In the genomic region with DNA sequence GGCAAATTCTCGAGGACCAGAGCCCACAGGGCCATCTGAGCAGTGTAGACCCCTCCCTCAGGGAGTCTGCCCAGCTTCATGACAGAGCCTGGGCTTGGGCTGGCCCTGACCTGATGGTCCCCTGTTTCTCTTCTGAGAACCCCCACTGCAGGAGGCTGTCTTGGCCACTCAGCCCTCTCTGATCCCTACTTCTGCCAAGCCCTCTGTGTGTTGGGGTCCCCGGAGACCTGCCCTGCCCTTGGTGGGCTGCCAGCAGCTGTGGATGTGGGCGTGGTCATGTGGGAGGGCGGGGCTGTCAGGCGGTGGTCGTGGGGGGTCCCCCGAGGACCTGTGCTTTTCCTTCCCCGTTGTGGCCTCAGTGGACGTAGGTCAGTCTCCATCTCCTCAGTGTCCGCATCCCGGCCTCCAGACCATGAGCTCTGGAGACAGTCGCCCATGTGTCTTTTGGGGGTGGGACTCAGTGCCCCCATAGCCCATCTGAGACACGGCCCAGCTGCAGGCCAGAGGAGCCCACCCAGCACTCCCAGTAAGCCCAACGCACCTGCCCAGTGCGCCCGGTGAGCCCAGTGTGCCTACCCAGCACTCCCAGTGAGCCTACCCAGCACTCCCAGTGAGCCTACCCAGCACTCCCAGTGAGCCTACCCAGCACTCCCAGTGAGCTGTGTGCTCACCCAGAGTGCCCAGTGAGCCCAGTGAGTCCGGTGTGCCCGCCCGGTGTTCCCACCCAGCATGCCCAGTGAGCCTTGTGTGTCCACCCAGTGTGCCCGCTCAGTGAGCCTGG, we compare ENCODE assay signal across 18 cellular contexts.
DNase-seq lines count a peak whose midpoint lies in the region; ATAC-seq and TF ChIP-seq lines count a peak whose summit lies in the region.
"Had no signal": no experiment of that assay in that cellular context is flagged by ENCODE, and none has a peak within 500 bp of the region (broad histone marks: within the 10 kb centered on the region; RNA-seq: fewer than 3 reads in every experiment).

No MANE protein-coding gene starts in this region.

- ATAC-seq in right cardiac atrium (no peak), left ventricle myocardium superior (no peak), body of pancreas (no peak), omental fat pad (ENCODE audit: low FRiP score) (no peak), aorta (ENCODE audit: low FRiP score) (no peak), GM19035 (IDR thresholded peaks at IDR 0.05; ENCODE audit: unreplicated experiment) (no peak)
- ATAC-seq: stimulated activated effector memory CD8-positive, alpha-beta T cell treated with anti-CD3 and anti-CD28 coated beads, Interleukin-12 subunit alpha, Interleukin-12 subunit beta, amount 100 ng/mL, for 72 hours had no signal

- H3K27me3 ChIP-seq in right cardiac atrium (ENCODE audit: control insufficient read depth, insufficient read depth) (no peaks in the 10 kb centered on the region), body of pancreas (no peaks in the 10 kb centered on the region), aorta (ENCODE audit: control insufficient read depth in 1 of 2, insufficient read depth in 2 of 2, low read length in 1 of 2) (no peaks in the 10 kb centered on the region)

- no peak overlapping the region for H3K4me3 ChIP-seq in right cardiac atrium (ENCODE audit: low read length)
- no peak overlapping the region for H3K4me3 ChIP-seq in body of pancreas
- no peak overlapping the region for H3K4me3 ChIP-seq in aorta (ENCODE audit: low read length in 2 of 2)

- H3K27ac ChIP-seq in right cardiac atrium (ENCODE audit: low read length) (no peak overlapping the region), body of pancreas (no peak overlapping the region), aorta (ENCODE audit: low read depth in 1 of 2, low read length in 2 of 2) (no peak overlapping the region)

- peak in 2 of 3 donors; percentile 56 to 65 for DNase-seq in right cardiac atrium
- no peak for DNase-seq in left ventricle myocardium superior
- DNase-seq in body of pancreas, result peak in 3 of 4 donors; percentile 1 to 11 (median 4)
- DNase-seq in omental fat pad (ENCODE audit: low spot score), result peak; percentile 14
- peak; percentile 41 to 74 for DNase-seq in aorta
- no peak for DNase-seq in NOMO-1 treated with dmso at 0.1 percent for 144 hours (lab: John Stamatoyannopoulos, UW; ENCODE audit: unreplicated experiment)
- DNase-seq: activated CD8-positive, alpha-beta memory T cell treated with anti-CD3 and anti-CD28 coated beads, Interleukin-2, amount 50 U/mL, for 48 hours; cortex of kidney; DMS79 treated with DMSO at 0.1 percent for 48 hours; HCEC 1CT; Kasumi-1; NCI-H1048; NCI-H187 treated with DMSO at 0.1 percent for 48 hours; NCI-H226; nucleus accumbens; SIG-M5 had no signal

- 89% methylated on average over 20 of the region's 20 CpGs for WGBS in right cardiac atrium
- 94 to 98% methylated on average over 8 to 13 of the region's 20 CpGs for WGBS in body of pancreas, 2 donors
- WGBS in aorta, 2 donors, result 91 to 92% methylated on average over 20 of the region's 20 CpGs

- intact Hi-C loops in right cardiac atrium (cut with DNase I), result no loop called here
- intact Hi-C loops in left ventricle myocardium superior (cut with micrococcal nuclease), result no loop called here
- intact Hi-C loops in body of pancreas (cut with DNase I), result no loop called here
- intact Hi-C loops in aorta (cut with DNase I), result no loop called here

- TF ChIP-seq POLR2A in body of pancreas (IDR thresholded peaks at IDR 0.05), result no peak

- H3K4me1 ChIP-seq in right cardiac atrium (ENCODE audit: control insufficient read depth, insufficient read depth, low read length) (no peaks in the 10 kb centered on the region), body of pancreas (no peaks in the 10 kb centered on the region), aorta (ENCODE audit: control insufficient read depth in 1 of 2, insufficient read depth in 2 of 2, low read length in 2 of 2) (no peaks in the 10 kb centered on the region)

- H3K9me3 ChIP-seq in right cardiac atrium (ENCODE audit: control insufficient read depth, low read length) (no peaks in the 10 kb centered on the region), body of pancreas (no peaks in the 10 kb centered on the region), aorta (ENCODE audit: control insufficient read depth, low read length) (peaks cover 2% of the 10 kb centered on the region)

- TF ChIP-seq CTCF in body of pancreas (IDR thresholded peaks at IDR 0.05) (no peak), omental fat pad (IDR thresholded peaks at IDR 0.05) (no peak)

- H3K36me3 ChIP-seq in body of pancreas (replicated peaks in 1 of 2; ENCODE audit: insufficient read depth in 1 of 2, low read depth in 2 of 2), result no peaks in the 10 kb centered on the region
- H3K36me3 ChIP-seq in aorta (ENCODE audit: control insufficient read depth in 1 of 2, insufficient read depth in 2 of 2, low read length in 1 of 2), result peaks cover 0 to 4% of the 10 kb centered on the region in 2 donors

Comparison
In these comparisons a context has a peak if more than half of its experiments do, and no peak if none do; other contexts are left out.
1. DNase-seq: peak in right cardiac atrium (2 of 3), body of pancreas (3 of 4), omental fat pad (single experiment) and aorta (2 of 2); none in left ventricle myocardium superior (single experiment) and NOMO-1 treated with dmso at 0.1 percent for 144 hours (single experiment).